30 cellular contexts compared by ENCODE assay signal in genomic region chr9:80147866-80148265, GRCh38.
"Had no signal": no experiment of that assay in that cellular context is flagged by ENCODE, and none has a peak within 500 bp of the region (broad histone marks: within the 10 kb centered on the region; RNA-seq: fewer than 3 reads in every experiment).

No MANE protein-coding gene starts in this region.

- H3K27me3 ChIP-seq: colonic mucosa, esophagus muscularis mucosa, foreskin keratinocyte, gastroesophageal sphincter, heart right ventricle, right atrium auricular region, suprapubic skin, transverse colon, upper lobe of right lung, uterus had no signal

- H3K4me1 ChIP-seq: colonic mucosa, esophagus muscularis mucosa, foreskin keratinocyte, gastroesophageal sphincter, heart right ventricle, parathyroid adenoma, right atrium auricular region, suprapubic skin, transverse colon, upper lobe of right lung, uterus had no signal

- H2AFZ ChIP-seq: parathyroid adenoma had no signal

- H3K79me2 ChIP-seq: parathyroid adenoma had no signal

- DNase-seq: colonic mucosa; effector CD8-positive, alpha-beta T cell; foreskin keratinocyte; heart right ventricle; hippocampal formation; immature natural killer cell; islet precursor cell; mesenchymal stem cell; midbrain; naive thymus-derived CD4-positive, alpha-beta T cell; stimulated activated CD4-positive, alpha-beta T cell treated with anti-CD3 and anti-CD28 coated beads, Interleukin-12 subunit alpha, Interleukin-12 subunit beta, amount 100 ng/mL, for 4 hours; stimulated activated CD4-positive, alpha-beta T cell treated with anti-CD3 and anti-CD28 coated beads, Interleukin-1b, Interleukin-23, amount 100 ng/mL, for 48 hours; stimulated activated CD4-positive, alpha-beta T cell treated with anti-CD3 and anti-CD28 coated beads, Interleukin-4, amount 100 ng/mL, for 1 hour; stimulated activated CD8-positive, alpha-beta memory T cell treated with anti-CD3 and anti-CD28 coated beads, Interleukin-4, amount 100 ng/mL, for 48 hours; stimulated activated naive CD4-positive, alpha-beta T cell; stimulated activated naive CD8-positive, alpha-beta T cell treated with anti-CD3 and anti-CD28 coated beads, Interleukin-15, amount 100 ng/mL, for 72 hours; transverse colon; upper lobe of right lung; uterus had no signal

- H3K4me3 Mint-ChIP-seq: dendritic cell treated with granulocyte-macrophage colony-stimulating factor and Interleukin-4, amounts not matched to agents 40 ng/mL and 50 ng/mL, for 4 days; immature natural killer cell; naive thymus-derived CD4-positive, alpha-beta T cell; nephron; stimulated activated naive CD8-positive, alpha-beta T cell treated with anti-CD3 and anti-CD28 coated beads, Interleukin-15, amount 100 ng/mL, for 72 hours had no signal

- H3K4me3 ChIP-seq: colonic mucosa, esophagus muscularis mucosa, gastroesophageal sphincter, heart right ventricle, lung, right atrium auricular region, smooth muscle cell, suprapubic skin, transverse colon, upper lobe of right lung, uterus had no signal

- H3K9me3 ChIP-seq: colonic mucosa, esophagus muscularis mucosa, suprapubic skin, upper lobe of right lung, uterus had no signal

- H3K36me3 Mint-ChIP-seq: immature natural killer cell had no signal

- H3K36me3 ChIP-seq: colonic mucosa, esophagus muscularis mucosa, gastroesophageal sphincter, heart right ventricle, right atrium auricular region, suprapubic skin, transverse colon, upper lobe of right lung, uterus had no signal

- ATAC-seq: foreskin keratinocyte; gastroesophageal sphincter; heart right ventricle; left lobe of liver; naive thymus-derived CD4-positive, alpha-beta T cell; sciatic nerve; stimulated activated naive CD8-positive, alpha-beta T cell treated with anti-CD3 and anti-CD28 coated beads, Interleukin-15, amount 100 ng/mL, for 72 hours; upper lobe of right lung had no signal

- H3K9ac ChIP-seq: parathyroid adenoma had no signal

- H3K27ac ChIP-seq: colonic mucosa, esophagus muscularis mucosa, foreskin keratinocyte, gastroesophageal sphincter, heart right ventricle, parathyroid adenoma, right atrium auricular region, suprapubic skin, transverse colon, upper lobe of right lung, uterus had no signal

- H3K4me1 Mint-ChIP-seq: immature natural killer cell; naive thymus-derived CD4-positive, alpha-beta T cell; stimulated activated naive CD8-positive, alpha-beta T cell treated with anti-CD3 and anti-CD28 coated beads, Interleukin-15, amount 100 ng/mL, for 72 hours had no signal

- H3K27me3 Mint-ChIP-seq: dendritic cell treated with granulocyte-macrophage colony-stimulating factor and Interleukin-4, amounts not matched to agents 40 ng/mL and 50 ng/mL, for 4 days; stimulated activated naive CD8-positive, alpha-beta T cell treated with anti-CD3 and anti-CD28 coated beads, Interleukin-15, amount 100 ng/mL, for 72 hours had no signal

- H3K27ac Mint-ChIP-seq: dendritic cell treated with granulocyte-macrophage colony-stimulating factor and Interleukin-4, amounts not matched to agents 40 ng/mL and 50 ng/mL, for 4 days; immature natural killer cell; naive thymus-derived CD4-positive, alpha-beta T cell; nephron; stimulated activated naive CD8-positive, alpha-beta T cell treated with anti-CD3 and anti-CD28 coated beads, Interleukin-15, amount 100 ng/mL, for 72 hours had no signal

- H3K4me2 ChIP-seq: smooth muscle cell had no signal
